In the genomic region with DNA sequence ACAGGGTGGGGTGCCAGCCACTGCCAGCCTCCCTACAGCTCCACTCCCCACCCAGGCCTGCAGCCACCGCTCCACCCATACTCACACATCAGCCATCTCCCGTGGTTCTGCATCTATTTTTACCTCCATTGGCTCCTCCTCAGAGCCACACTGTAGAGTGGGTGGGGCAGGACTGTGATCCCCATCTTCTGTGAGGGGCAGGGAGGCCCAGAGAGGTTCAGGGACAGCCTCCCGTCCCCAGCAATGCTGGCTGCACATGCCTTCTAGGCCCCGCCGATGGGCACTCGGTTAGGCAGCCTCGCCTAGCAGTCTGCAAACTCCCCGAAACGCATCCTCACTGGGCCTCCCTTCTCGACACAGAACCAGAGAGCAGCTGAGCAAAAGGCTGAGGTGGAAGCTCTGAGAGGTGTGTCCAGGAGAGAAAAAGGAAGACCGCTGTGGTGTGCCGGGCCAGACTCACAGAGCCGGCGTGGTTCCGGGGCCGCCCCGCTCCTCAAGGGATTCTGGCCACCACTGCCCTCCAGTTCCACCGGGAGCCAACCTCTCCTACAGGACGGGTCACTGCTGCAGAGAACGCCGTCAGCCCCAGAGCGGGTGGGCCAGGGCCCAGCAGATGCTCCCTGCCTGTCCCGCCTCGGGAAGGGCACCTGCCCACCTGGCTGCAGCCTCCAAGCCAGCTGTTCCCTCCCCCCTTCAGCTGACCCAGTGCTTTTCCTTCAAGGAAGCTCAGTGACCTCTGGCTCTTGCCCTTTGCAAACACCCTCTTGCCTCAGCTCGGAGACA, we compare ENCODE assay signal across 8 cellular contexts.
DNase-seq lines count a peak whose midpoint lies in the region; ATAC-seq and TF ChIP-seq lines count a peak whose summit lies in the region.

No MANE protein-coding gene starts in this region.

- no peaks in the 10 kb centered on the region for H3K9me3 Mint-ChIP-seq in CD14-positive monocyte
- H3K9me3 Mint-ChIP-seq in effector memory CD8-positive, alpha-beta T cell: no peaks in the 10 kb centered on the region

- no peak for TF ChIP-seq POLR2A in NB4 (IDR thresholded peaks at IDR 0.05; ENCODE audit: extremely low read depth, insufficient read length)

- H3K4me1 Mint-ChIP-seq in CD14-positive monocyte: peaks cover 64% of the 10 kb centered on the region
- peaks cover 29 to 41% of the 10 kb centered on the region in 2 donors for H3K4me1 Mint-ChIP-seq in effector memory CD8-positive, alpha-beta T cell (ENCODE audit: low read depth in 2 of 2)

- no peaks in the 10 kb centered on the region for H3K27me3 ChIP-seq in mucosa of stomach (ENCODE audit: control insufficient read depth, insufficient read depth, low read length)

- peak; percentile 9 for ATAC-seq in effector memory CD8-positive, alpha-beta T cell (replicated peaks)

- DNase-seq in CD14-positive monocyte (ENCODE audit: low spot score) (no peak), NB4 (ENCODE audit: low read depth) (no peak), SHP77 treated with DMSO at 0.1 percent for 48 hours (lab: John Stamatoyannopoulos, UW) (no peak), NOMO-1 (lab: John Stamatoyannopoulos, UW; ENCODE audit: unreplicated experiment in 2 of 2) (no peak), GF-D8 (lab: John Stamatoyannopoulos, UW) (no peak)
- DNase-seq in effector memory CD8-positive, alpha-beta T cell: peak in 1 of 3 experiments; percentile 27
- no peak for DNase-seq in effector CD4-positive, alpha-beta T cell

- H3K36me3 ChIP-seq in mucosa of stomach (ENCODE audit: control insufficient read depth, insufficient read depth, low read length): no peaks in the 10 kb centered on the region

- TF ChIP-seq CTCF in CD14-positive monocyte (IDR thresholded peaks at IDR 0.05) (no peak), NB4 (IDR thresholded peaks at IDR 0.05; ENCODE audit: low read depth, low read length) (no peak)

- intact Hi-C loops in CD14-positive monocyte (cut with micrococcal nuclease): no loop called here

- H3K9me3 ChIP-seq in mucosa of stomach (ENCODE audit: control insufficient read depth, low read length): no peaks in the 10 kb centered on the region

- peak overlapping the region; percentile 79 for H3K9ac ChIP-seq in mucosa of stomach (ENCODE audit: low read length)

- peaks cover 21 to 33% of the 10 kb centered on the region in 2 donors for H3K36me3 Mint-ChIP-seq in CD14-positive monocyte
- peaks cover 19% of the 10 kb centered on the region for H3K36me3 Mint-ChIP-seq in effector memory CD8-positive, alpha-beta T cell (ENCODE audit: insufficient read depth)

- H3K4me3 Mint-ChIP-seq in CD14-positive monocyte: peak overlapping the region; percentile 75 to 88
- peak overlapping the region; percentile 89 for H3K4me3 Mint-ChIP-seq in effector memory CD8-positive, alpha-beta T cell

- H3K27ac Mint-ChIP-seq in CD14-positive monocyte: peak overlapping the region; percentile 53 to 98 (median 76)
- peak overlapping the region; percentile 83 to 84 for H3K27ac Mint-ChIP-seq in effector memory CD8-positive, alpha-beta T cell

- peaks cover 62% of the 10 kb centered on the region for H3K4me1 ChIP-seq in mucosa of stomach (ENCODE audit: control insufficient read depth, insufficient read depth, low read length)

- H3K4me3 ChIP-seq in NB4 (ENCODE audit: low read depth, low read length) (peak overlapping the region; percentile 52), mucosa of stomach (ENCODE audit: low read length) (peak overlapping the region; percentile 80)

- peaks cover 0 to 7% (median 0%) of the 10 kb centered on the region in 3 donors for H3K27me3 Mint-ChIP-seq in CD14-positive monocyte (ENCODE audit: low read depth in 3 of 3)
- H3K27me3 Mint-ChIP-seq in effector memory CD8-positive, alpha-beta T cell: no peaks in the 10 kb centered on the region
